16 cellular contexts compared by ENCODE assay signal in the genomic region with DNA sequence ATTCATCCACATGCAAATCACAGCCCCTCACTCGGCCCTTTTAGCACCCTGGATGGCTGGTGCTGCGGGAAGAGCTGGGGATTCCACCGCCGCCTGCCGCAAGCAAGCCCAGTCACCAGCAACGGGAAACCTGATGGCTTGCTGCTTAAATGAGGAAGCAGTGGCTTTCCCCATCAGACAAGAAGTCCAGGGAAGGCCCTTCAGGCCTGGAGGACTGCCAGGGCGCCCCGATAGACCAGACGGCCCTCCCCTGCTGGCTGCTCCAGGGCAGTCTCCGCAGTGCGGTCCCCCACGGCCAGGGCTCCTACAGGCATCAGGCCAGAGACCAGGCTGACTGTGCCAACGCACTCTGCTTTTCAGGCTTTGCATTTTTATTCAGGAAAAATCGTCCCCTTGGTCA.
A peak's percentile ranks its signal among the peaks of the same experiment; 100 is the strongest.
DNase-seq lines count a peak whose midpoint lies in the region; ATAC-seq and TF ChIP-seq lines count a peak whose summit lies in the region.
"Had no signal": no experiment of that assay in that cellular context is flagged by ENCODE, and none has a peak within 500 bp of the region (broad histone marks: within the 10 kb centered on the region; RNA-seq: fewer than 3 reads in every experiment).

No MANE protein-coding gene starts in this region.

- H3F3A ChIP-seq in neural progenitor cell (ENCODE audit: low read depth): peaks cover 10% of the 10 kb centered on the region

- H3K27me3 ChIP-seq in BE2C (no peaks in the 10 kb centered on the region), H7 (ENCODE audit: control insufficient read depth, insufficient read depth, low read length) (no peaks in the 10 kb centered on the region), neural progenitor cell (no peaks in the 10 kb centered on the region)
- H3K27me3 ChIP-seq in effector memory CD4-positive, alpha-beta T cell (replicated peaks; ENCODE audit: control insufficient read depth, insufficient read depth, low read length, poor library complexity, severe bottlenecking): no peaks in the 10 kb centered on the region

- H4K20me1 ChIP-seq in neural progenitor cell (ENCODE audit: low read depth): no peaks in the 10 kb centered on the region

- no peak overlapping the region for H2AFZ ChIP-seq in neural progenitor cell (replicated peaks)

- no peak overlapping the region for H3K4me2 ChIP-seq in neural progenitor cell

- CTCF ChIA-PET in GM10248 (lab: Yijun Ruan, JAX): no interaction called here

- H3K27ac Mint-ChIP-seq in neural progenitor cell: peak overlapping the region; percentile 57

- POLR2A ChIA-PET in GM10248 (lab: Yijun Ruan, JAX): no interaction called here

- DNase-seq in BE2C (peak; percentile 79), H7 (peak; percentile 46), cerebellar cortex (ENCODE audit: low spot score) (peak; percentile 3), neural progenitor cell (ENCODE audit: low spot score) (no peak), GM10248 (ENCODE audit: extremely low spot score) (no peak), foreskin fibroblast (no peak)
- DNase-seq in effector memory CD4-positive, alpha-beta T cell: no peak
- DNase-seq: Caco-2; CD4-positive, CD25-positive, alpha-beta regulatory T cell; DMS153; KG1; NCI-H1436; NCI-H2029 treated with DMSO at 0.1 percent for 48 hours; NCI-H2171 treated with DMSO at 0.1 percent for 48 hours; NCI-H82 had no signal

- H3K36me3 ChIP-seq in BE2C (no peaks in the 10 kb centered on the region), H7 (replicated peaks; ENCODE audit: control insufficient read depth, insufficient read depth, low read length) (no peaks in the 10 kb centered on the region), neural progenitor cell (no peaks in the 10 kb centered on the region)
- H3K36me3 ChIP-seq in effector memory CD4-positive, alpha-beta T cell (ENCODE audit: control insufficient read depth, insufficient read depth, low read length): no peaks in the 10 kb centered on the region

- no peak overlapping the region for H3K4me3 ChIP-seq in BE2C (ENCODE audit: low read depth, low read length)
- no peak overlapping the region for H3K4me3 ChIP-seq in H7 (ENCODE audit: insufficient read depth, low read depth, low read length)
- H3K4me3 ChIP-seq in neural progenitor cell: no peak overlapping the region
- no peak overlapping the region for H3K4me3 ChIP-seq in foreskin fibroblast (ENCODE audit: low read depth in 1 of 2, low read length in 2 of 2)
- H3K4me3 ChIP-seq in effector memory CD4-positive, alpha-beta T cell (ENCODE audit: insufficient read depth, low read depth, low read length, poor library complexity, severe bottlenecking): no peak overlapping the region

- H3K27ac ChIP-seq in neural progenitor cell: no peak overlapping the region
- H3K27ac ChIP-seq in effector memory CD4-positive, alpha-beta T cell (ENCODE audit: insufficient read depth, low read length, poor library complexity, severe bottlenecking): no peak overlapping the region

- peaks cover 5% of the 10 kb centered on the region for H3K36me3 Mint-ChIP-seq in neural progenitor cell
- H3K36me3 Mint-ChIP-seq: CD4-positive, CD25-positive, alpha-beta regulatory T cell had no signal

- TF ChIP-seq CTCF in BE2C (IDR thresholded peaks at IDR 0.05; ENCODE audit: low read depth, low read length) (peak; percentile 29), neural progenitor cell (IDR thresholded peaks at IDR 0.05) (no peak), GM10248 (IDR thresholded peaks at IDR 0.05; ENCODE audit: control extremely low read depth, extremely low read depth, low read depth, missing control alignments) (no peak), foreskin fibroblast (IDR thresholded peaks at IDR 0.05; ENCODE audit: low read depth, low read length) (no peak)

- peaks cover 26% of the 10 kb centered on the region for H3K4me1 Mint-ChIP-seq in neural progenitor cell
- H3K4me1 Mint-ChIP-seq: CD4-positive, CD25-positive, alpha-beta regulatory T cell had no signal

- no peak for ATAC-seq in GM21786 (IDR thresholded peaks at IDR 0.05; ENCODE audit: unreplicated experiment)

- H3K79me2 ChIP-seq in neural progenitor cell (ENCODE audit: low read depth): no peaks in the 10 kb centered on the region

- peaks cover 29% of the 10 kb centered on the region for H3K27me3 Mint-ChIP-seq in neural progenitor cell (ENCODE audit: insufficient read depth, low read depth)

- no peak overlapping the region for H3K4me3 Mint-ChIP-seq in neural progenitor cell
- H3K4me3 Mint-ChIP-seq: CD4-positive, CD25-positive, alpha-beta regulatory T cell had no signal

- H3K4me1 ChIP-seq in BE2C: peaks cover 13% of the 10 kb centered on the region
- H3K4me1 ChIP-seq in neural progenitor cell: peaks cover 17% of the 10 kb centered on the region
- H3K4me1 ChIP-seq in effector memory CD4-positive, alpha-beta T cell (ENCODE audit: control insufficient read depth, insufficient read depth, low read length, poor library complexity, severe bottlenecking): no peaks in the 10 kb centered on the region
- H3K4me1 ChIP-seq: Caco-2 had no signal

- no peak overlapping the region for H3K9ac ChIP-seq in neural progenitor cell

- H3K9me3 ChIP-seq in BE2C (no peaks in the 10 kb centered on the region), neural progenitor cell (ENCODE audit: low read depth) (no peaks in the 10 kb centered on the region)
- no peaks in the 10 kb centered on the region for H3K9me3 ChIP-seq in effector memory CD4-positive, alpha-beta T cell (ENCODE audit: control insufficient read depth, low read length)
- H3K9me3 ChIP-seq: Caco-2 had no signal

- peaks cover 25% of the 10 kb centered on the region for H3K9me3 Mint-ChIP-seq in neural progenitor cell

Comparison
In these comparisons a context has a peak if more than half of its experiments do, and no peak if none do; other contexts are left out.
1. DNase-seq: peak in BE2C (single experiment), H7 (single experiment) and cerebellar cortex (single experiment); none in neural progenitor cell (single experiment), GM10248 (single experiment), foreskin fibroblast (0 of 2) and effector memory CD4-positive, alpha-beta T cell (0 of 3).